Comparison of ENCODE assay signal across 17 cellular contexts in the genomic region with DNA sequence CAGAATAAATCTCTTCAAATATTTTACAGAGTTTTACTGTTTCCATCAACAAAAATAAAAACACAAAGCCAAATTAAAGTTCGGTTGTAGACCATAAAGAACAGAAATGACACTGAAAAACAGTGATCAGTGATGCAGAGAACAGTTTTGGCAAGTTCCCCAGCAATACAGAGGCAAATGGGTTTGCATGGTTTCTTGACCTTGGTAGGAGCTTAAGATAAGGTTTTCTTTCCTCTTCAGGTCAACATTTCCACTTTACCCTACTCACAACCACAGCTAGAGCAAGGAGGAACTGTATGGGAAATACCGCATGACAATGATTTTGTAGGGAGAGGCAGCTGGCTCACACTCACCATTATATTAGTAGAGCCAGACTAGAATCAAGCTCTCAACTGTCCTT.
DNase-seq lines count a peak whose midpoint lies in the region; ATAC-seq, FAIRE-seq and TF ChIP-seq lines count a peak whose summit lies in the region.
"Had no signal": no experiment of that assay in that cellular context is flagged by ENCODE, and none has a peak within 500 bp of the region (broad histone marks: within the 10 kb centered on the region; RNA-seq: fewer than 3 reads in every experiment).

No MANE protein-coding gene starts in this region.

- no peaks in the 10 kb centered on the region for H4K20me1 ChIP-seq in K562 (replicated peaks; ENCODE audit: control insufficient read depth, insufficient read depth, low read length)

- H2AFZ ChIP-seq in K562 (ENCODE audit: low read depth, low read length): peak overlapping the region; percentile 50; the same call in 1 of the 2 replicates

- H3K27ac ChIP-seq in HUES48 (ENCODE audit: low read depth, low read length) (peak overlapping the region; percentile 75), K562 (ENCODE audit: extremely low read depth, low read depth, low read length) (no peak overlapping the region), spleen (no peak overlapping the region)
- H3K27ac ChIP-seq: C4-2B had no signal

- no peak for FAIRE-seq in K562 (lab: Jason Lieb, UNC)
- FAIRE-seq: D721Med, H54, HepG2 had no signal

- peaks cover 19% of the 10 kb centered on the region for H3K4me1 ChIP-seq in HUES48 (ENCODE audit: control insufficient read depth, insufficient read depth, low read length)
- peaks cover 11 to 28% of the 10 kb centered on the region in 2 experiments for H3K4me1 ChIP-seq in K562 (replicated peaks in 1 of 2; ENCODE audit: control insufficient read depth in 2 of 2, insufficient read depth in 2 of 2, low read length in 2 of 2)
- no peaks in the 10 kb centered on the region for H3K4me1 ChIP-seq in spleen

- intact Hi-C loops in K562 (cut with micrococcal nuclease) (no loop called here), spleen (cut with DNase I; ENCODE audit: low total_unique reads) (no loop called here)

- peak overlapping the region; percentile 21 for H3K27ac Mint-ChIP-seq in nephron progenitor cell
- H3K27ac Mint-ChIP-seq: CD4-positive, alpha-beta memory T cell had no signal

- in situ Hi-C loops in K562 (cut with MboI): no loop called here

- 32% methylated on average over 2 of the region's 2 CpGs for WGBS in K562 (ENCODE audit: insufficient coverage, low coverage, missing lambda C conversion rate)
- 79 to 84% (median 83%) methylated on average over 2 of the region's 2 CpGs for WGBS in spleen, 5 donors

- no peak overlapping the region for H3K4me3 ChIP-seq in HUES48 (ENCODE audit: low read depth, low read length)
- no peak overlapping the region for H3K4me3 ChIP-seq in K562
- no peak overlapping the region for H3K4me3 ChIP-seq in spleen

- no peaks in the 10 kb centered on the region for H3K79me2 ChIP-seq in K562 (ENCODE audit: control insufficient read depth, insufficient read depth, low read length)

- H3K4me3 Mint-ChIP-seq in nephron progenitor cell: no peak overlapping the region
- H3K4me3 Mint-ChIP-seq: CD4-positive, alpha-beta memory T cell had no signal

- TF ChIP-seq CTCF in K562 (IDR thresholded peaks at IDR 0.05 in 2 of 3, conservative IDR thresholded peaks at IDR 0.05 in 1 of 3; ENCODE audit: insufficient read depth in 2 of 3, low read depth in 1 of 3, low read length in 3 of 3): no peak
- no peak for TF ChIP-seq CTCF in nephron progenitor cell (IDR thresholded peaks at IDR 0.05)
- TF ChIP-seq CTCF in spleen (IDR thresholded peaks at IDR 0.05 in 8 of 11, conservative IDR thresholded peaks at IDR 0.05 in 3 of 11): no peak

- TF ChIP-seq RAD21 in K562 (CRISPR knock-in tag; conservative IDR thresholded peaks at IDR 0.05 in 1 of 2, IDR thresholded peaks at IDR 0.05 in 1 of 2): no peak

- DNase-seq in K562 (ENCODE audit: extremely low read depth in 1 of 4, low spot score in 3 of 4) (no peak), nephron progenitor cell (no peak), spleen (no peak)
- no peak for DNase-seq in activated CD4-positive, alpha-beta T cell treated with anti-CD3 and anti-CD28 coated beads for 48 hours
- DNase-seq: ACHN; CD4-positive, alpha-beta memory T cell; COR-L47; DMS153; DND-41; GDM1 had no signal

- peaks cover 5% of the 10 kb centered on the region for H3K9me3 Mint-ChIP-seq in nephron progenitor cell
- H3K9me3 Mint-ChIP-seq: CD4-positive, alpha-beta memory T cell had no signal

- no TSS peak for BruUV-seq in K562 (replicated peaks; lab: Mats Ljungman, UMichigan)

- H3K4me1 Mint-ChIP-seq in nephron progenitor cell: peaks cover 5% of the 10 kb centered on the region
- H3K4me1 Mint-ChIP-seq: CD4-positive, alpha-beta memory T cell had no signal

- CTCF ChIA-PET in K562 (lab: Yijun Ruan, JAX; ENCODE audit: low intra/inter-chr PET ratio): no interaction called here

- POLR2A ChIA-PET in K562 (lab: Yijun Ruan, JAX): interaction anchor here (0.8 kb wide), 1 partner anchor 15 kb away, joined by 4 read pairs; no protein-coding TSS in a partner anchor

- H3K4me2 ChIP-seq in K562 (ENCODE audit: insufficient read depth, low read length): no peak overlapping the region

- H3K9ac ChIP-seq in HUES48 (ENCODE audit: low read depth, low read length) (no peak overlapping the region), K562 (ENCODE audit: insufficient read depth in 1 of 2, low read depth in 2 of 2, low read length in 2 of 2) (no peak overlapping the region)

- no peak for TF ChIP-seq POLR2A in K562 (conservative IDR thresholded peaks at IDR 0.05)
- TF ChIP-seq POLR2A in spleen (IDR thresholded peaks at IDR 0.05): no peak

- ATAC-seq in GM18519 (IDR thresholded peaks at IDR 0.05; ENCODE audit: low FRiP score, unreplicated experiment): peak; percentile 49
- no peak for ATAC-seq in K562
- ATAC-seq in HG02885 (IDR thresholded peaks at IDR 0.05; ENCODE audit: poor library complexity, unreplicated experiment): no peak
- ATAC-seq: HepG2 had no signal

- TF ChIP-seq EP300 in K562 (IDR thresholded peaks at IDR 0.05; ENCODE audit: low read length): no peak

- peaks cover 5% of the 10 kb centered on the region for H3K36me3 Mint-ChIP-seq in nephron progenitor cell (ENCODE audit: low read depth)
- H3K36me3 Mint-ChIP-seq: CD4-positive, alpha-beta memory T cell had no signal

- H3K27me3 Mint-ChIP-seq in nephron progenitor cell (ENCODE audit: low read depth, poor library complexity): no peaks in the 10 kb centered on the region

- H3K36me3 ChIP-seq in HUES48 (ENCODE audit: control insufficient read depth, insufficient read depth, low read length): no peaks in the 10 kb centered on the region
- H3K36me3 ChIP-seq in K562 (ENCODE audit: control insufficient read depth, insufficient read depth, low read length): no peaks in the 10 kb centered on the region
- H3K36me3 ChIP-seq in spleen: no peaks in the 10 kb centered on the region

- H3K27me3 ChIP-seq in HUES48 (ENCODE audit: control insufficient read depth, insufficient read depth, low read length) (no peaks in the 10 kb centered on the region), K562 (ENCODE audit: control insufficient read depth in 2 of 2, insufficient read depth in 2 of 2, low read length in 2 of 2) (no peaks in the 10 kb centered on the region), spleen (replicated peaks in 1 of 7) (peaks cover 0 to 3% (median 0%) of the 10 kb centered on the region in 7 donors)

- H3K9me3 ChIP-seq in HUES48 (ENCODE audit: control insufficient read depth, insufficient read depth, low read length) (no peaks in the 10 kb centered on the region), K562 (replicated peaks; ENCODE audit: control insufficient read depth, insufficient read depth, low read depth, low read length) (no peaks in the 10 kb centered on the region), spleen (no peaks in the 10 kb centered on the region)

- no peaks in the 10 kb centered on the region for H3K9me1 ChIP-seq in K562 (ENCODE audit: control insufficient read depth, insufficient read depth, low read length)

TF ChIP-seq in K562, 482 proteins besides CTCF, POLR2A, EP300 and RAD21 (continues in another document):
- no peak for TF ChIP-seq XRCC3 (IDR thresholded peaks at IDR 0.05)
- TF ChIP-seq SPI1 (IDR thresholded peaks at IDR 0.05; ENCODE audit: borderline replicate concordance, low read depth, low read length): no peak
- no peak for TF ChIP-seq KLF13 (tag; IDR thresholded peaks at IDR 0.05; ENCODE audit: borderline replicate concordance, low read depth)
- TF ChIP-seq KDM4B (IDR thresholded peaks at IDR 0.05; ENCODE audit: borderline replicate concordance in 2 of 2, low read depth in 1 of 2): no peak
- TF ChIP-seq, protein P1, sequence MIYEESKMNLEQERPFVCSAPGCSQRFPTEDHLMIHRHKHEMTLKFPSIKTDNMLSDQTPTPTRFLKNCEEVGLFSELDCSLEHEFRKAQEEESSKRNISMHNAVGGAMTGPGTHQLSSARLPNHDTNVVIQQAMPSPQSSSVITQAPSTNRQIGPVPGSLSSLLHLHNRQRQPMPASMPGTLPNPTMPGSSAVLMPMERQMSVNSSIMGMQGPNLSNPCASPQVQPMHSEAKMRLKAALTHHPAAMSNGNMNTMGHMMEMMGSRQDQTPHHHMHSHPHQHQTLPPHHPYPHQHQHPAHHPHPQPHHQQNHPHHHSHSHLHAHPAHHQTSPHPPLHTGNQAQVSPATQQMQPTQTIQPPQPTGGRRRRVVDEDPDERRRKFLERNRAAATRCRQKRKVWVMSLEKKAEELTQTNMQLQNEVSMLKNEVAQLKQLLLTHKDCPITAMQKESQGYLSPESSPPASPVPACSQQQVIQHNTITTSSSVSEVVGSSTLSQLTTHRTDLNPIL (CRISPR knock-in tag; IDR thresholded peaks at IDR 0.05): no peak
- no peak for TF ChIP-seq FOXA1 (IDR thresholded peaks at IDR 0.05; ENCODE audit: borderline replicate concordance)
- no peak for TF ChIP-seq BRD9 (IDR thresholded peaks at IDR 0.05; ENCODE audit: low read depth, partially characterized antibody)
- no peak for TF ChIP-seq KAT7 (CRISPR knock-in tag; IDR thresholded peaks at IDR 0.05; ENCODE audit: borderline replicate concordance)
- no peak for TF ChIP-seq MECOM (CRISPR knock-in tag; IDR thresholded peaks at IDR 0.05)
- TF ChIP-seq TFAM (CRISPR knock-in tag; conservative IDR thresholded peaks at IDR 0.05): no peak
- no peak for TF ChIP-seq ZNF696 (CRISPR knock-in tag; conservative IDR thresholded peaks at IDR 0.05)
- TF ChIP-seq, protein P2, sequence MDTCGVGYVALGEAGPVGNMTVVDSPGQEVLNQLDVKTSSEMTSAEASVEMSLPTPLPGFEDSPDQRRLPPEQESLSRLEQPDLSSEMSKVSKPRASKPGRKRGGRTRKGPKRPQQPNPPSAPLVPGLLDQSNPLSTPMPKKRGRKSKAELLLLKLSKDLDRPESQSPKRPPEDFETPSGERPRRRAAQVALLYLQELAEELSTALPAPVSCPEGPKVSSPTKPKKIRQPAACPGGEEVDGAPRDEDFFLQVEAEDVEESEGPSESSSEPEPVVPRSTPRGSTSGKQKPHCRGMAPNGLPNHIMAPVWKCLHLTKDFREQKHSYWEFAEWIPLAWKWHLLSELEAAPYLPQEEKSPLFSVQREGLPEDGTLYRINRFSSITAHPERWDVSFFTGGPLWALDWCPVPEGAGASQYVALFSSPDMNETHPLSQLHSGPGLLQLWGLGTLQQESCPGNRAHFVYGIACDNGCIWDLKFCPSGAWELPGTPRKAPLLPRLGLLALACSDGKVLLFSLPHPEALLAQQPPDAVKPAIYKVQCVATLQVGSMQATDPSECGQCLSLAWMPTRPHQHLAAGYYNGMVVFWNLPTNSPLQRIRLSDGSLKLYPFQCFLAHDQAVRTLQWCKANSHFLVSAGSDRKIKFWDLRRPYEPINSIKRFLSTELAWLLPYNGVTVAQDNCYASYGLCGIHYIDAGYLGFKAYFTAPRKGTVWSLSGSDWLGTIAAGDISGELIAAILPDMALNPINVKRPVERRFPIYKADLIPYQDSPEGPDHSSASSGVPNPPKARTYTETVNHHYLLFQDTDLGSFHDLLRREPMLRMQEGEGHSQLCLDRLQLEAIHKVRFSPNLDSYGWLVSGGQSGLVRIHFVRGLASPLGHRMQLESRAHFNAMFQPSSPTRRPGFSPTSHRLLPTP (IDR thresholded peaks at IDR 0.05; ENCODE audit: borderline replicate concordance, extremely low read depth, insufficient read length): no peak
